In the genomic region with DNA sequence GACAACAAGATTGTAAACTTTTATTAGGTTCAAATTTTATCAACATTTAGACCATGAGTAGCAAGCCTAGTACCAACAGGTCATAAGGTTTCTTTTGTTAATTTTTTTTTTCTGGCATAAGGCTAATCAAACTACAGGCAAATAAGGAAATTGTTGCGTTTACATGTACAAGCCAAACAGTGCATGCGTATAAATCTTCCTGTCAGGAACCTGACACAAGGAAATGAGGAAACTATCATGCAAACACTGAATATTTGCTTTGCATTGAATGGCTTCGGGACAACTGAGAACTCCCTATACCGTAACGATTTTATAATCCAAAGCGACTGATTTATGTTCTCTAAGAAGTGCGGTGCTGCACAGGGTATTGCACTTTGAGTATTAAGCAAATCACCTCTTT, we compare ENCODE assay signal across 24 cellular contexts.
DNase-seq lines count a peak whose midpoint lies in the region; TF ChIP-seq lines count a peak whose summit lies in the region.
"Had no signal": no experiment of that assay in that cellular context is flagged by ENCODE, and none has a peak within 500 bp of the region (broad histone marks: within the 10 kb centered on the region; RNA-seq: fewer than 3 reads in every experiment).

No MANE protein-coding gene starts in this region.

- DNase-seq in A673 (ENCODE audit: low spot score) = peak; percentile 43
- DNase-seq in NCI-H146 (lab: John Stamatoyannopoulos, UW) = peak; percentile 82
- peak; percentile 87 for DNase-seq in SHP77 treated with DMSO at 0.1 percent for 48 hours (lab: John Stamatoyannopoulos, UW)
- no peak for DNase-seq in adrenal gland
- no peak for DNase-seq in substantia nigra (lab: John Stamatoyannopoulos, UW)
- DNase-seq in mammary epithelial cell = no peak
- no peak for DNase-seq in T1000 (lab: John Stamatoyannopoulos, UW)
- DNase-seq: activated CD4-positive, alpha-beta memory T cell treated with anti-CD3 and anti-CD28 coated beads for 36 hours; activated gamma-delta T cell treated with Interleukin-2 at 50 U/mL for 16 hours; activated T-cell treated with anti-CD3 and anti-CD28 coated beads for 4 hours; amygdala; dermis blood vessel endothelial cell; DMS 273 treated with DMSO at 0.1 percent for 48 hours; hypothalamus; lower lobe of right lung; NCI-H446 treated with DMSO at 0.1 percent for 48 hours; PC-9; SJCRH30; spleen; stimulated activated CD4-positive, alpha-beta T cell treated with anti-CD3 and anti-CD28 coated beads, Interleukin-4, amount 100 ng/mL, for 24 hours; WERI-Rb-1 had no signal

- in situ Hi-C loops in mammary epithelial cell (cut with MboI; ENCODE audit: low sequenced_read_pairs in 2 of 2) = no loop called here

- no peaks in the 10 kb centered on the region for H3K79me2 ChIP-seq in mammary epithelial cell (ENCODE audit: insufficient read depth, low read length)

- dilution Hi-C loops in mammary epithelial cell (cut with HindIII; ENCODE audit: low sequenced_read_pairs) = no loop called here

- H3K9me3 ChIP-seq in A673 (ENCODE audit: low read depth, low read length, poor library complexity, severe bottlenecking) (no peaks in the 10 kb centered on the region), HEK293 (ENCODE audit: control insufficient read depth, insufficient read depth, low read depth, low read length) (no peaks in the 10 kb centered on the region), adrenal gland (replicated peaks in 1 of 3) (no peaks in the 10 kb centered on the region), mammary epithelial cell (replicated peaks; ENCODE audit: insufficient read depth, low read length) (no peaks in the 10 kb centered on the region)
- H3K9me3 ChIP-seq: lower lobe of right lung, SJCRH30, spleen, tibial nerve had no signal

- H4K20me1 ChIP-seq in mammary epithelial cell (ENCODE audit: insufficient read depth, low read length) = no peaks in the 10 kb centered on the region

- POLR2A ChIA-PET in A673 (lab: Charles Lee; ENCODE audit: low non-redundant PET) = interaction anchor here (0.6 kb wide), 1 partner anchor 70 kb away, joined by 3 read pairs; no protein-coding TSS in a partner anchor
- POLR2A ChIA-PET in HEK293 (lab: Yijun Ruan, JAX) = no interaction called here

- intact Hi-C loops in A673 (cut with micrococcal nuclease; ENCODE audit: unreplicated experiment) = no loop called here
- intact Hi-C loops in adrenal gland (cut with DNase I) = no loop called here
- intact Hi-C loops in mammary epithelial cell (cut with micrococcal nuclease) = no loop called here

- H3K4me2 ChIP-seq in mammary epithelial cell (ENCODE audit: insufficient read depth, low read depth, low read length) = no peak overlapping the region
- H3K4me2 ChIP-seq: PC-9 had no signal

- TF ChIP-seq CTCF in A673 (conservative IDR thresholded peaks at IDR 0.05; ENCODE audit: low read depth, low read length) (no peak), HEK293 (tag by site-specific recombination; IDR thresholded peaks at IDR 0.05) (no peak), adrenal gland (IDR thresholded peaks at IDR 0.05) (no peak), mammary epithelial cell (conservative IDR thresholded peaks at IDR 0.05 in 1 of 2, IDR thresholded peaks at IDR 0.05 in 1 of 2; ENCODE audit: extremely low read depth in 1 of 2, insufficient read depth in 1 of 2, low read depth in 1 of 2, low read length in 2 of 2) (no peak)

- BruUV-seq in A673 (replicated peaks; lab: Mats Ljungman, UMichigan) (no TSS peak), mammary epithelial cell (replicated peaks; lab: Mats Ljungman, UMichigan) (no TSS peak)

- H3K4me1 ChIP-seq in A673 (ENCODE audit: insufficient read depth, low read length, poor library complexity, severe bottlenecking) (peaks cover 15% of the 10 kb centered on the region), HEK293 (ENCODE audit: control insufficient read depth, insufficient read depth, low read length) (0 out of 2 replicates have a peak, but pooled peaks cover 5% of the 10 kb centered on the region), adrenal gland (replicated peaks in 1 of 2) (no peaks in the 10 kb centered on the region), mammary epithelial cell (ENCODE audit: insufficient read depth, low read length) (no peaks in the 10 kb centered on the region)
- H3K4me1 ChIP-seq: lower lobe of right lung, SJCRH30, spleen, tibial nerve had no signal

- H3K27ac ChIP-seq in A673 (ENCODE audit: low read depth, low read length, poor library complexity, severe bottlenecking) (no peak overlapping the region), HEK293 (ENCODE audit: extremely low read depth, low read depth, low read length) (no peak overlapping the region), adrenal gland (no peak overlapping the region), substantia nigra (ENCODE audit: low read depth, low read length, poor library complexity, severe bottlenecking) (no peak overlapping the region), mammary epithelial cell (ENCODE audit: insufficient read depth, low read depth, low read length) (no peak overlapping the region)
- H3K27ac ChIP-seq: lower lobe of right lung, PC-9, SJCRH30, spleen, tibial nerve, WERI-Rb-1 had no signal

- H3K4me3 ChIP-seq in A673 (ENCODE audit: low read depth, low read length, poor library complexity, severe bottlenecking) = no peak overlapping the region
- no peak overlapping the region for H3K4me3 ChIP-seq in HEK293 (ENCODE audit: low read depth, low read length)
- no peak overlapping the region for H3K4me3 ChIP-seq in adrenal gland
- no peak overlapping the region for H3K4me3 ChIP-seq in mammary epithelial cell (replicated peaks in 1 of 3; ENCODE audit: insufficient read depth in 1 of 3, low read depth in 2 of 3, low read length in 3 of 3)
- H3K4me3 ChIP-seq: GM12878, lower lobe of right lung, PC-9, SJCRH30, spleen, tibial nerve had no signal

- no peak for TF ChIP-seq POLR2A in adrenal gland (IDR thresholded peaks at IDR 0.05)

- WGBS in adrenal gland, 4 donors = 49 to 65% (median 51%) methylated on average over 7 of the region's 7 CpGs
- 82% methylated on average over 7 of the region's 7 CpGs for WGBS in mammary epithelial cell (ENCODE audit: low coverage, missing lambda C conversion rate)

- H3K36me3 ChIP-seq in A673 (ENCODE audit: insufficient read depth, low read length, poor library complexity, severe bottlenecking) (no peaks in the 10 kb centered on the region), HEK293 (ENCODE audit: control insufficient read depth in 2 of 2, insufficient read depth in 1 of 2, low read length in 2 of 2) (no peaks in the 10 kb centered on the region), adrenal gland (replicated peaks in 1 of 2) (no peaks in the 10 kb centered on the region), mammary epithelial cell (ENCODE audit: insufficient read depth, low read length) (no peaks in the 10 kb centered on the region)
- H3K36me3 ChIP-seq: lower lobe of right lung, SJCRH30, spleen, tibial nerve, WERI-Rb-1 had no signal

- CTCF ChIA-PET in A673 (lab: Charles Lee) = no interaction called here
- CTCF ChIA-PET in HEK293 (lab: Yijun Ruan, JAX) = no interaction called here
- CTCF ChIA-PET in mammary epithelial cell (lab: Charles Lee; ENCODE audit: low non-redundant PET) = no interaction called here

- no peak overlapping the region for H2AFZ ChIP-seq in mammary epithelial cell (ENCODE audit: low read depth, low read length)
- H2AFZ ChIP-seq: PC-9 had no signal

- H3K9ac ChIP-seq in mammary epithelial cell (ENCODE audit: insufficient read depth, low read length) = no peak overlapping the region

- H3K27me3 ChIP-seq in A673 (replicated peaks; ENCODE audit: insufficient read depth, low read depth, low read length, poor library complexity) = no peaks in the 10 kb centered on the region
- H3K27me3 ChIP-seq in adrenal gland = no peaks in the 10 kb centered on the region
- no peaks in the 10 kb centered on the region for H3K27me3 ChIP-seq in mammary epithelial cell (ENCODE audit: insufficient read depth, low read length)
- H3K27me3 ChIP-seq: SJCRH30, spleen, tibial nerve had no signal

TF ChIP-seq in HEK293, 187 proteins besides CTCF, POLR2A, EP300 and RAD21 (continues in another document):
- no peak for TF ChIP-seq GLIS1 (tag by site-specific recombination; IDR thresholded peaks at IDR 0.05)
- peak; percentile 41; the same call in 1 of the 2 replicates for TF ChIP-seq SCRT2 (tag by site-specific recombination; IDR thresholded peaks at IDR 0.05)
- TF ChIP-seq ZNF558 (tag by site-specific recombination; IDR thresholded peaks at IDR 0.05) = no peak
- TF ChIP-seq ZFHX2 (tag by site-specific recombination; conservative IDR thresholded peaks at IDR 0.05) = no peak
- TF ChIP-seq TRIM28 (IDR thresholded peaks at IDR 0.05; ENCODE audit: borderline replicate concordance, low read length) = no peak
- 0 out of 2 replicates have a peak, but pooled peaks have one; percentile 29 for TF ChIP-seq ZNF843 (tag by site-specific recombination; IDR thresholded peaks at IDR 0.05)
- TF ChIP-seq, protein P1, sequence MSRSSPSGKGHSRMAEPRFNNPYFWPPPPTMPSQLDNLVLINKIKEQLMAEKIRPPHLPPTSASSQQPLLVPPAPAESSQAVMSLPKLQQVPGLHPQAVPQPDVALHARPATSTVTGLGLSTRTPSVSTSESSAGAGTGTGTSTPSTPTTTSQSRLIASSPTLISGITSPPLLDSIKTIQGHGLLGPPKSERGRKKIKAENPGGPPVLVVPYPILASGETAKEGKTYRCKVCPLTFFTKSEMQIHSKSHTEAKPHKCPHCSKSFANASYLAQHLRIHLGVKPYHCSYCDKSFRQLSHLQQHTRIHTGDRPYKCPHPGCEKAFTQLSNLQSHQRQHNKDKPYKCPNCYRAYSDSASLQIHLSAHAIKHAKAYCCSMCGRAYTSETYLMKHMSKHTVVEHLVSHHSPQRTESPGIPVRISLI (tag by site-specific recombination; IDR thresholded peaks at IDR 0.05) = no peak
- no peak for TF ChIP-seq ZNF629 (tag by site-specific recombination; IDR thresholded peaks at IDR 0.05)
- no peak for TF ChIP-seq GLI4 (tag by site-specific recombination; IDR thresholded peaks at IDR 0.05)
- TF ChIP-seq, protein P2, sequence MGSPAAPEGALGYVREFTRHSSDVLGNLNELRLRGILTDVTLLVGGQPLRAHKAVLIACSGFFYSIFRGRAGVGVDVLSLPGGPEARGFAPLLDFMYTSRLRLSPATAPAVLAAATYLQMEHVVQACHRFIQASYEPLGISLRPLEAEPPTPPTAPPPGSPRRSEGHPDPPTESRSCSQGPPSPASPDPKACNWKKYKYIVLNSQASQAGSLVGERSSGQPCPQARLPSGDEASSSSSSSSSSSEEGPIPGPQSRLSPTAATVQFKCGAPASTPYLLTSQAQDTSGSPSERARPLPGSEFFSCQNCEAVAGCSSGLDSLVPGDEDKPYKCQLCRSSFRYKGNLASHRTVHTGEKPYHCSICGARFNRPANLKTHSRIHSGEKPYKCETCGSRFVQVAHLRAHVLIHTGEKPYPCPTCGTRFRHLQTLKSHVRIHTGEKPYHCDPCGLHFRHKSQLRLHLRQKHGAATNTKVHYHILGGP (tag by site-specific recombination; IDR thresholded peaks at IDR 0.05) = peak; percentile 45; the same call in 1 of the 2 replicates
- TF ChIP-seq WT1 (tag by site-specific recombination; IDR thresholded peaks at IDR 0.05) = 0 out of 2 replicates have a peak, but pooled peaks have one; percentile 25
- TF ChIP-seq ZNF426 (tag by site-specific recombination; IDR thresholded peaks at IDR 0.05) = no peak
- TF ChIP-seq FEZF1 (tag by site-specific recombination; IDR thresholded peaks at IDR 0.05) = peak; percentile 80

Comparison
In these comparisons a context has a peak if more than half of its experiments do, and no peak if none do; other contexts are left out.
1. DNase-seq: peak in A673 (single experiment), NCI-H146 (single experiment) and SHP77 treated with DMSO at 0.1 percent for 48 hours (single experiment); none in adrenal gland (0 of 7), substantia nigra (0 of 49), mammary epithelial cell (single experiment) and T1000 (single experiment).